In the genomic region with DNA sequence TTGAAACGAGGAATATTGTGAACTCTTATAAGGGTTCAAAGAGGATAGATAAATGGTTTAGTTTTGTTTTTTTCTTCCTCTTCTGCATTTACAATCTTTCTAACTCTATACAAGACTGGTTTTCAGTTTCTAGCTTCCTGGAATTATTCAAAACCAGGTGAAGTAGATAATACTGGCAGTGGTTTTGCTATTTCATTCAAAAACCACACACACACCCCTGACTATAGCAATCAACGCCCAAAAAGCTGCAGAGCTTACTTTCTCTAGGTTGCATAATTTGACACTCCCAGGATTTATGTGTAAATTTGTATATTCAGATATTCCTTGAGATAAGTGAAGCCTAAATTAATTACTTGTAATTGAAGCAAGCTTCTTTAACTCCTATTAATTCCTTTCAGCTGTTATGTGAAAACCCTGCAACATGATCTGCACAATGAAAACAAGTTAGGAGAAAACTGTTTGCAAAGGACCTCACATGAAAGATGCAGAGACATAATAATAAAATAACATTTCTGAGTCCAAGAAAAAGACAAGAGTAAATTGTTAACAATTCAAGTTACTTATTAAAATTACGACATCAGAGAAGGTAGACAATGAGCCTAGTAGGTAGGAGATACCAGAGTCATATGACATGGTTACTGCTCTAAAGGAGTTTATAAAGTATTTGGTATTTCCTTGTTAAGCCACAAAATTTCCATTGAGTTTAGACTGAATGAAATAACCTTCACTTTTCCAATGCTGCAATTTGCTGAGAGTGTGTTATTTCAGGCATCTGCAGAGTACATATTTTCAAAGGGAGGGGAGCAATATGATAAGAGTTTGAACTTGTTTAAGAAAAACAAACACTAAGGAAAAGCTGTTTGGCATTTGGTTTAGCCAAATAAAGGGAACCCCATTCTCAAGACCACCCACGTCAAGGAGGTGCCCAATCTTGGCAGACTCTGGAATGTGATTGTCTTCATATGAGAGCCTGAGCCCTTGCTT, we compare ENCODE assay signal across 8 cellular contexts. TPM values are rescaled to one million over a fixed set of nuclear protein-coding genes. Genes with fewer than 3 reads are reported as not detected.
DNase-seq lines count a peak whose midpoint lies in the region; ATAC-seq and TF ChIP-seq lines count a peak whose summit lies in the region.

No MANE protein-coding gene starts in this region.

- ATAC-seq in HG03139 (IDR thresholded peaks at IDR 0.05; ENCODE audit: unreplicated experiment) (no peak), GM21360 (IDR thresholded peaks at IDR 0.05; ENCODE audit: unreplicated experiment) (no peak)

- H3K4me3 ChIP-seq in right atrium auricular region (peak overlapping the region in 1 of 2 donors; percentile 99), endodermal cell (ENCODE audit: low read length) (peak overlapping the region; percentile 95), neutrophil (ENCODE audit: low read depth in 1 of 2, low read length in 1 of 2) (peak overlapping the region; percentile 75 to 89)

- no peak overlapping the region for H3K9ac ChIP-seq in endodermal cell (ENCODE audit: extremely low read depth, low read length, poor library complexity, severe bottlenecking)

- peaks cover 1% of the 10 kb centered on the region for H3K36me3 Mint-ChIP-seq in endodermal cell (ENCODE audit: low read depth)

- intact Hi-C loops in cardiac septum (cut with DNase I), result loop anchor here (1.0 to 2.0 kb wide), 3 partner anchors 29 to 101 kb away; no protein-coding TSS in a partner anchor

- H3K27ac Mint-ChIP-seq in endodermal cell, result peak overlapping the region; percentile 35

- peaks cover 0 to 25% of the 10 kb centered on the region in 2 donors for H3K4me1 ChIP-seq in right atrium auricular region
- peaks cover 7% of the 10 kb centered on the region for H3K4me1 ChIP-seq in endodermal cell (ENCODE audit: control insufficient read depth, insufficient read depth, low read length)
- peaks cover 43 to 46% of the 10 kb centered on the region in 2 experiments for H3K4me1 ChIP-seq in neutrophil (ENCODE audit: control insufficient read depth in 1 of 2, insufficient read depth in 1 of 2, low read depth in 1 of 2, low read length in 1 of 2)

- DNase-seq in right atrium auricular region (ENCODE audit: low spot score) (no peak), cardiac septum (ENCODE audit: low spot score) (no peak), SIG-M5 treated with dmso at 0.1 percent for 504 hours (lab: John Stamatoyannopoulos, UW; ENCODE audit: unreplicated experiment) (peak; percentile 71), endodermal cell (no peak)
- DNase-seq in stimulated activated naive CD4-positive, alpha-beta T cell treated with Interleukin-2 at 50 U/mL for 16 hours (lab: John Stamatoyannopoulos, UW), result no peak

- H3K27me3 ChIP-seq in right atrium auricular region (no peaks in the 10 kb centered on the region), endodermal cell (ENCODE audit: control insufficient read depth, insufficient read depth, low read length, poor library complexity, severe bottlenecking) (no peaks in the 10 kb centered on the region), neutrophil (no peaks in the 10 kb centered on the region)

- TF ChIP-seq CTCF in right atrium auricular region (IDR thresholded peaks at IDR 0.05) (no peak), endodermal cell (conservative IDR thresholded peaks at IDR 0.05) (no peak), neutrophil (IDR thresholded peaks at IDR 0.05) (no peak)

- H3K27ac ChIP-seq in right atrium auricular region (peak overlapping the region; percentile 100), endodermal cell (ENCODE audit: low read depth, low read length) (no peak overlapping the region), neutrophil (peak overlapping the region; percentile 99)

- H3K36me3 ChIP-seq in right atrium auricular region (no peaks in the 10 kb centered on the region), endodermal cell (ENCODE audit: control insufficient read depth, insufficient read depth, low read length) (no peaks in the 10 kb centered on the region), neutrophil (no peaks in the 10 kb centered on the region)

- H3K4me3 Mint-ChIP-seq in endodermal cell, result peak overlapping the region; percentile 77

- no peaks in the 10 kb centered on the region for H3K9me3 Mint-ChIP-seq in endodermal cell

- H3K9me3 ChIP-seq in right atrium auricular region (no peaks in the 10 kb centered on the region), endodermal cell (ENCODE audit: control insufficient read depth, low read length) (no peaks in the 10 kb centered on the region), neutrophil (no peaks in the 10 kb centered on the region)

- H3K4me1 Mint-ChIP-seq in endodermal cell, result peaks cover 35% of the 10 kb centered on the region

- H3K27me3 Mint-ChIP-seq in endodermal cell (ENCODE audit: insufficient read depth), result no peaks in the 10 kb centered on the region

- 57 to 78% methylated on average over 1 to 3 of the region's 4 CpGs for WGBS in endodermal cell (ENCODE audit: insufficient coverage in 1 of 2, insufficient read length in 1 of 2), 2 experiments

RNA-seq across cellular contexts. Expression of gene NFE2L2, which starts 1.6 kb away (rescaled TPM):
- total RNA-seq in right atrium auricular region, result 10 to 100 TPM; 68.2 to 84.1 TPM
- total RNA-seq in cardiac septum, result 66.5 TPM
- total RNA-seq in endodermal cell, result 10 to 100 TPM; 59.0 to 59.1 TPM
- 46.2 TPM for polyA plus RNA-seq in endodermal cell (2013, experiment 1 of 2)
- polyA plus RNA-seq in endodermal cell (2013, experiment 2 of 2), result 49.2 TPM

RNA-seq across cellular contexts. Expression of gene HNRNPA3, which starts 53.5 kb away (rescaled TPM):
- total RNA-seq in right atrium auricular region, result 10 to 100 TPM; 24.1 to 28.1 TPM
- 95.7 TPM for total RNA-seq in cardiac septum
- total RNA-seq in endodermal cell, result 100 to 1,000 TPM; 323 to 413 TPM
- polyA plus RNA-seq in endodermal cell (2013, experiment 1 of 2), result 370 TPM
- polyA plus RNA-seq in endodermal cell (2013, experiment 2 of 2), result 361 TPM
